ENCODE assay signal across 9 cellular contexts in genomic region chr19:6765738-6766356, GRCh38. TPM values are rescaled to one million over a fixed set of nuclear protein-coding genes. Genes with fewer than 3 reads are reported as not detected.
A peak's percentile ranks its signal among the peaks of the same experiment; 100 is the strongest.
DNase-seq lines count a peak whose midpoint lies in the region; ATAC-seq and TF ChIP-seq lines count a peak whose summit lies in the region.
"Had no signal": no experiment of that assay in that cellular context is flagged by ENCODE, and none has a peak within 500 bp of the region (broad histone marks: within the 10 kb centered on the region; RNA-seq: fewer than 3 reads in every experiment).

No MANE protein-coding gene starts in this region.

- H3K4me3 ChIP-seq in mucosa of descending colon (no peak overlapping the region), WERI-Rb-1 (ENCODE audit: low read depth, low read length) (no peak overlapping the region)

- DNase-seq in COLO668 (lab: John Stamatoyannopoulos, UW; ENCODE audit: unreplicated experiment) (peak; percentile 87), M059J (ENCODE audit: low read depth) (peak; percentile 41), mucosa of descending colon (peak; percentile 95 to 96 (median 96)), substantia nigra (lab: John Stamatoyannopoulos, UW) (no peak), WERI-Rb-1 (no peak), HCEC 1CT (no peak)
- DNase-seq: NCI-H2107 had no signal

- H3K27me3 Mint-ChIP-seq in brain: peaks cover 43% of the 10 kb centered on the region

- H3K36me3 ChIP-seq in mucosa of descending colon (ENCODE audit: low read depth): no peaks in the 10 kb centered on the region
- no peaks in the 10 kb centered on the region for H3K36me3 ChIP-seq in WERI-Rb-1

- peaks cover 0 to 7% (median 0%) of the 10 kb centered on the region in 5 experiments for H3K9me3 Mint-ChIP-seq in brain

- H3K36me3 Mint-ChIP-seq in brain: no peaks in the 10 kb centered on the region

- no peaks in the 10 kb centered on the region for H3K9me3 ChIP-seq in mucosa of descending colon
- H3K9me3 ChIP-seq in WERI-Rb-1 (ENCODE audit: severe bottlenecking): peaks cover 3% of the 10 kb centered on the region

- ATAC-seq in mucosa of descending colon (peak; percentile 72), HG02678 (IDR thresholded peaks at IDR 0.05; ENCODE audit: unreplicated experiment) (no peak)

- TF ChIP-seq CTCF in brain (conservative IDR thresholded peaks at IDR 0.05) (no peak), mucosa of descending colon (IDR thresholded peaks at IDR 0.05) (no peak), WERI-Rb-1 (IDR thresholded peaks at IDR 0.05; ENCODE audit: low read depth, low read length) (no peak)

- H3K27me3 ChIP-seq in WERI-Rb-1 (ENCODE audit: insufficient read depth, low read depth, severe bottlenecking): peaks cover 14% of the 10 kb centered on the region

- H3K27ac ChIP-seq in substantia nigra (ENCODE audit: low read depth, low read length, poor library complexity, severe bottlenecking): no peak overlapping the region
- H3K27ac ChIP-seq in WERI-Rb-1: no peak overlapping the region

- intact Hi-C loops in mucosa of descending colon (cut with DNase I, micrococcal nuclease): no loop called here

- peak overlapping the region in 4 of 5 experiments; percentile 73 to 78 (median 78) for H3K4me3 Mint-ChIP-seq in brain

- H3K27ac Mint-ChIP-seq in brain: peak overlapping the region in 1 of 5 experiments; percentile 45

- H3K4me1 Mint-ChIP-seq in brain: peaks cover 16% of the 10 kb centered on the region

- H3K4me1 ChIP-seq in mucosa of descending colon (ENCODE audit: low read depth): peaks cover 12% of the 10 kb centered on the region

RNA-seq across cellular contexts. Expression of gene SH2D3A, which starts 1.4 kb away (rescaled TPM):
- not detected in 2 replicates for total RNA-seq in M059J (2014; rRNA removed; shearing (Covaris generic))
- not detected for polyA plus RNA-seq in brain (ENCODE audit: insufficient read depth, low read depth, low replicate concordance)
- 10 to 100 TPM; 26.4 to 80.5 (median 40.5) TPM for total RNA-seq in mucosa of descending colon

RNA-seq across cellular contexts. Expression of gene VAV1, which starts 6.7 kb away (rescaled TPM):
- total RNA-seq in M059J (2014; rRNA removed; shearing (Covaris generic)): not detected in 2 replicates
- 0.66 TPM for polyA plus RNA-seq in brain (ENCODE audit: insufficient read depth, low read depth, low replicate concordance)
- 10 to 100 TPM in 2 of 3 donors, 1 to 10 TPM in 1; 6.0 to 12.3 (median 10.7) TPM for total RNA-seq in mucosa of descending colon

RNA-seq across cellular contexts. Expression of gene TRIP10, which starts 26.4 kb away (rescaled TPM):
- 21.5 and 34.3 TPM in 2 replicates for total RNA-seq in M059J (2014; rRNA removed; shearing (Covaris generic))
- polyA plus RNA-seq in brain (ENCODE audit: insufficient read depth, low read depth, low replicate concordance): 24.1 TPM
- 100 to 1,000 TPM in 1 of 3 donors, 10 to 100 TPM in 2; 72.8 to 121 (median 79.5) TPM for total RNA-seq in mucosa of descending colon

RNA-seq across cellular contexts. Expression of gene GPR108, which starts 28.5 kb away (rescaled TPM):
- total RNA-seq in M059J (2014; rRNA removed; shearing (Covaris generic)): 45.9 and 54.7 TPM in 2 replicates
- 80.8 TPM for polyA plus RNA-seq in brain (ENCODE audit: insufficient read depth, low read depth, low replicate concordance)
- 100 to 1,000 TPM in 1 of 3 donors, 10 to 100 TPM in 2; 74.8 to 115 (median 89.2) TPM for total RNA-seq in mucosa of descending colon

RNA-seq across cellular contexts. Expression of gene C3, which starts 45.4 kb away (rescaled TPM):
- 4.0 and 5.2 TPM in 2 replicates for total RNA-seq in M059J (2014; rRNA removed; shearing (Covaris generic))
- polyA plus RNA-seq in brain (ENCODE audit: insufficient read depth, low read depth, low replicate concordance): 85.0 TPM
- 100 to 1,000 TPM in 2 of 3 donors, 10 to 100 TPM in 1; 42.2 to 473 (median 261) TPM for total RNA-seq in mucosa of descending colon

Comparison
In these comparisons a context has a peak if more than half of its experiments do, and no peak if none do; other contexts are left out.
1. DNase-seq: peak in COLO668 (single experiment), M059J (single experiment) and mucosa of descending colon (3 of 3); none in substantia nigra (0 of 49), WERI-Rb-1 (single experiment) and HCEC 1CT (single experiment).
2. RNA of gene SH2D3A, which starts 1.4 kb away (total RNA-seq): 26.4 to 80.5 TPM in mucosa of descending colon; not detected in M059J; every median in the first group is over 10 times any median in the second.